Comparison of ENCODE assay signal across 9 cellular contexts in the genomic region with DNA sequence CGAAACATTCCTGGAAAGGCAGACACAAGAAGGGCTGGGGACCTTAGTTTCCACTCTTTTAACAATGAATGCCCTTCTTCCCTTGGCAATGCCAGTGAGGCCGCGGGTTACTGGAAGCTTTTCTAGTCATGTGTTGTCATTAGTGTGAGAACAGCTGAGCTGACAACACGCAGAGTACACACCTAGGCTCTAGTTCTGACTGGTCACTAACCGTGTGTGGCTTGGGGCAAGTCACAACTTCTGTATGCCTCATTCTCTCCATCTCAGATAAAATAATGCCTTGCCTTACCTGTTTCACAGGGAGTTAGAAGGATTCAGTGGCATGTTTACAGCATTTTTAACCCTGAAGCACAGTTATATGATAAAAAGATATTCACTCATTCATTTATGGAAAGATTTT.
"Had no signal": no experiment of that assay in that cellular context is flagged by ENCODE, and none has a peak within 500 bp of the region (broad histone marks: within the 10 kb centered on the region; RNA-seq: fewer than 3 reads in every experiment).

No MANE protein-coding gene starts in this region.

- H3K4me3 Mint-ChIP-seq: GM23338, HFFc6 had no signal

- H3K4me1 Mint-ChIP-seq: GM23338 had no signal

- H3K9me3 ChIP-seq: HAP-1 had no signal

- H3K27ac Mint-ChIP-seq: GM23338, HFFc6 had no signal

- ATAC-seq: GM23338, HCT116, K562 had no signal

- H3K4me3 ChIP-seq: GM23338, HAP-1, K562 had no signal

- H3K4me1 ChIP-seq: HAP-1 had no signal

- DNase-seq: H7, HFFc6, IMR-90 had no signal

- H3K9me3 Mint-ChIP-seq: GM23338, HFFc6 had no signal

- FAIRE-seq: H1, HTR-8/SVneo, K562 had no signal
